Comparison of ENCODE assay signal across 19 cellular contexts in the genomic region with DNA sequence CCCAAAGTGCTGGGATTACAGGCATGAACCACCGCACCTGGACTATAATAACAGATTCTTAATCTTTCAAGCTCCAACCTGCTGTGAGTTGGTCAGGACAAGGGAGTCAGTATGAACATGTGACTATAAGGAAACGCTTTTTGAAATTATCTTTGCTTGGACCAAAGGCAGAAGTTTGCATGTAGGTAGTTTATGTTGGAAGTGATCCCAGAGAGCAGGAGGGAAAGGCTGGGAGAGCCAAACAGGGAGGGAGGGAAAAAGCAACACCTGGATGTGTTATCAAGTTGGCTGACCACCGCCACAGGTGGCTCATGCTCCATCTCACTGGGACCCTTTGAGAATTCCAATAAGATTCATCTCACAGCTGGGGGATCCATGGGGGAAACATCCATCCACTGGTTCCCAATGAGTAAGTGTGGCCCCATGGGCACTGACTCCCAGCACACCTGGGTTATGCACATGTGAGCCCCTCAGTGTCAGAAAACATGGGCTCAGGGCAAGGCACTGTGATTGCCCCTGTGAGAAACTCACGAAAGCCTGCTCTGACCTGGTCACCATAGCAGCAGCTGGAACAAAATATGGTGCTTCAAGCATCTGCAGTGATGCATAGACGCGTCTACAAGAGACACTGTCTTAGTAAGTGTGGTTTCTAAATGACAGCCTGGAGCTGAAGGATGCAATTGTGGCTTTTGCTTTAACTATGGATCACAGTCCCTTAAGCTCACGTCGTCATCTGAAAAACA.
DNase-seq lines count a peak whose midpoint lies in the region; ATAC-seq, FAIRE-seq and TF ChIP-seq lines count a peak whose summit lies in the region.
"Had no signal": no experiment of that assay in that cellular context is flagged by ENCODE, and none has a peak within 500 bp of the region (broad histone marks: within the 10 kb centered on the region; RNA-seq: fewer than 3 reads in every experiment).

No MANE protein-coding gene starts in this region.

- H3K4me1 Mint-ChIP-seq in activated CD4-positive, alpha-beta memory T cell treated with anti-CD3 and anti-CD28 coated beads for 36 hours (ENCODE audit: low read depth): no peaks in the 10 kb centered on the region
- H3K4me1 Mint-ChIP-seq in activated CD4-positive, alpha-beta memory T cell treated with anti-CD3 and anti-CD28 coated beads, Interleukin-2, amount 10 ng/mL, durations not matched to agents 7 days and 5 days: no peaks in the 10 kb centered on the region
- no peaks in the 10 kb centered on the region for H3K4me1 Mint-ChIP-seq in naive thymus-derived CD8-positive, alpha-beta T cell

- peaks cover 4% of the 10 kb centered on the region for H3K36me3 Mint-ChIP-seq in activated CD4-positive, alpha-beta memory T cell treated with anti-CD3 and anti-CD28 coated beads for 36 hours
- peaks cover 8% of the 10 kb centered on the region for H3K36me3 Mint-ChIP-seq in activated CD4-positive, alpha-beta memory T cell treated with anti-CD3 and anti-CD28 coated beads, Interleukin-2, amount 10 ng/mL, durations not matched to agents 7 days and 5 days (ENCODE audit: low read depth)
- H3K36me3 Mint-ChIP-seq in naive thymus-derived CD8-positive, alpha-beta T cell: peaks cover 0 to 16% (median 3%) of the 10 kb centered on the region in 3 donors

- ATAC-seq in GM19452 (IDR thresholded peaks at IDR 0.05; ENCODE audit: unreplicated experiment): peak; percentile 76
- ATAC-seq in HG03045 (IDR thresholded peaks at IDR 0.05; ENCODE audit: unreplicated experiment): peak; percentile 83
- peak; percentile 70 to 84 (median 78) for ATAC-seq in pancreas
- ATAC-seq in naive thymus-derived CD8-positive, alpha-beta T cell: no peak
- no peak for ATAC-seq in HG03196 (IDR thresholded peaks at IDR 0.05; ENCODE audit: unreplicated experiment)

- intact Hi-C loops in activated CD4-positive, alpha-beta memory T cell treated with anti-CD3 and anti-CD28 coated beads for 36 hours (cut with micrococcal nuclease): no loop called here
- intact Hi-C loops in pancreas (cut with DNase I): no loop called here

- POLR2A ChIA-PET in activated CD4-positive, alpha-beta memory T cell treated with anti-CD3 and anti-CD28 coated beads for 36 hours (lab: Charles Lee): no interaction called here
- POLR2A ChIA-PET in activated CD4-positive, alpha-beta memory T cell treated with anti-CD3 and anti-CD28 coated beads, Interleukin-2, amount 10 ng/mL, durations not matched to agents 7 days and 5 days (lab: Charles Lee): no interaction called here
- POLR2A ChIA-PET in naive thymus-derived CD8-positive, alpha-beta T cell (lab: Charles Lee): no interaction called here

- no peaks in the 10 kb centered on the region for H3K27me3 ChIP-seq in pancreas
- H3K27me3 ChIP-seq: hepatocyte, tibial artery had no signal

- no peaks in the 10 kb centered on the region for H3K9me3 ChIP-seq in pancreas
- H3K9me3 ChIP-seq: tibial artery had no signal

- peak; percentile 36 for DNase-seq in activated CD4-positive, alpha-beta memory T cell treated with anti-CD3 and anti-CD28 coated beads for 36 hours
- DNase-seq in activated CD4-positive, alpha-beta memory T cell treated with anti-CD3 and anti-CD28 coated beads, Interleukin-2, amount 10 ng/mL, durations not matched to agents 7 days and 5 days: no peak
- DNase-seq in pancreas: peak in 1 of 6 donors; percentile 50
- DNase-seq in naive thymus-derived CD8-positive, alpha-beta T cell: no peak
- DNase-seq in dermis blood vessel endothelial cell: no peak
- DNase-seq: central memory CD4-positive, alpha-beta T cell; DMS79; effector memory CD4-positive, alpha-beta T cell; Karpas-422; NCI-H1436 treated with DMSO at 0.1 percent for 48 hours; NCI-H2227 treated with DMSO at 0.1 percent for 48 hours; occipital lobe; stimulated activated CD4-positive, alpha-beta T cell treated with anti-CD3 and anti-CD28 coated beads, Interleukin-4, amount 100 ng/mL, for 24 hours; tibial artery had no signal

- whole genome bisulfite sequencing in pancreas, 2 donors: 66 to 69% methylated on average over 8 of the region's 8 CpGs

- TF ChIP-seq CTCF in pancreas (IDR thresholded peaks at IDR 0.05): no peak

- H3K27ac Mint-ChIP-seq in activated CD4-positive, alpha-beta memory T cell treated with anti-CD3 and anti-CD28 coated beads for 36 hours: no peak overlapping the region
- H3K27ac Mint-ChIP-seq in activated CD4-positive, alpha-beta memory T cell treated with anti-CD3 and anti-CD28 coated beads, Interleukin-2, amount 10 ng/mL, durations not matched to agents 7 days and 5 days: no peak overlapping the region
- H3K27ac Mint-ChIP-seq in naive thymus-derived CD8-positive, alpha-beta T cell: no peak overlapping the region

- CTCF ChIA-PET in activated CD4-positive, alpha-beta memory T cell treated with anti-CD3 and anti-CD28 coated beads for 36 hours (lab: Charles Lee): interaction anchor here (0.9 kb wide), 1 partner anchor 38 kb away, joined by 3 read pairs; no protein-coding TSS in a partner anchor
- CTCF ChIA-PET in activated CD4-positive, alpha-beta memory T cell treated with anti-CD3 and anti-CD28 coated beads, Interleukin-2, amount 10 ng/mL, durations not matched to agents 7 days and 5 days (lab: Charles Lee): interaction anchor here (0.9 to 1.2 kb wide), 2 partner anchors 35 to 90 kb away, joined by 3 read pairs; no protein-coding TSS in a partner anchor

- H3K9me3 Mint-ChIP-seq in activated CD4-positive, alpha-beta memory T cell treated with anti-CD3 and anti-CD28 coated beads for 36 hours: no peaks in the 10 kb centered on the region
- no peaks in the 10 kb centered on the region for H3K9me3 Mint-ChIP-seq in activated CD4-positive, alpha-beta memory T cell treated with anti-CD3 and anti-CD28 coated beads, Interleukin-2, amount 10 ng/mL, durations not matched to agents 7 days and 5 days
- no peaks in the 10 kb centered on the region for H3K9me3 Mint-ChIP-seq in naive thymus-derived CD8-positive, alpha-beta T cell

- no peaks in the 10 kb centered on the region for H3K36me3 ChIP-seq in pancreas
- H3K36me3 ChIP-seq: tibial artery had no signal

- H3K4me1 ChIP-seq in pancreas: peaks cover 10 to 35% (median 14%) of the 10 kb centered on the region in 3 donors

- FAIRE-seq in pancreas (lab: Jason Lieb, UNC): no peak
- FAIRE-seq: A204.1 had no signal

- H3K27ac ChIP-seq in pancreas: peak overlapping the region; percentile 10 to 60 (median 34)
- H3K27ac ChIP-seq: hepatocyte, tibial artery had no signal

- no peak overlapping the region for H3K4me3 Mint-ChIP-seq in activated CD4-positive, alpha-beta memory T cell treated with anti-CD3 and anti-CD28 coated beads for 36 hours
- no peak overlapping the region for H3K4me3 Mint-ChIP-seq in activated CD4-positive, alpha-beta memory T cell treated with anti-CD3 and anti-CD28 coated beads, Interleukin-2, amount 10 ng/mL, durations not matched to agents 7 days and 5 days
- no peak overlapping the region for H3K4me3 Mint-ChIP-seq in naive thymus-derived CD8-positive, alpha-beta T cell

- no peak overlapping the region for H3K4me3 ChIP-seq in pancreas
- H3K4me3 ChIP-seq: hepatocyte, tibial artery had no signal

- H3K27me3 Mint-ChIP-seq in activated CD4-positive, alpha-beta memory T cell treated with anti-CD3 and anti-CD28 coated beads for 36 hours: no peaks in the 10 kb centered on the region
- no peaks in the 10 kb centered on the region for H3K27me3 Mint-ChIP-seq in activated CD4-positive, alpha-beta memory T cell treated with anti-CD3 and anti-CD28 coated beads, Interleukin-2, amount 10 ng/mL, durations not matched to agents 7 days and 5 days
- no peaks in the 10 kb centered on the region for H3K27me3 Mint-ChIP-seq in naive thymus-derived CD8-positive, alpha-beta T cell

Comparison
In these comparisons a context has a peak if more than half of its experiments do, and no peak if none do; other contexts are left out.
1. ATAC-seq: peak in GM19452 (single experiment), HG03045 (single experiment) and pancreas (4 of 4); none in naive thymus-derived CD8-positive, alpha-beta T cell (0 of 2) and HG03196 (single experiment).